Comparison of ENCODE assay signal across 14 cellular contexts in the genomic region with DNA sequence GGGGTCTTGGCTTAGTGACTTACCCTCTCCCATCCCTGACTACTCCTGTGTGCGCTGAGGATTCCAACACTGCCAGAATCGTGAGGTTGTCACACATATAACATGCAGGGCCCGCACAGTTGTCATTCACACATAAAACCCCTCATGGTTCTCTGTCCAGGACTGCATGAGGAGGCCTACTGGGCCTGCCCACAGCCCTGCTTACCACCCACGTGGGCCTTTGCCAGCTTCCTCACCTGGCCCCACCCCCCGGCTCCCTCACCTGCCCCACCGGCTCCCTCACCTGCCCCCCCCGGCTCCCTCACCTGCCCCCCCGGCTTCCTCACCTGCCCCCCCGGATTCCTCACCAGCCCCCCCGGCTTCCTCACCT.
DNase-seq lines count a peak whose midpoint lies in the region; ATAC-seq and FAIRE-seq lines count a peak whose summit lies in the region.
"Had no signal": no experiment of that assay in that cellular context is flagged by ENCODE, and none has a peak within 500 bp of the region (broad histone marks: within the 10 kb centered on the region; RNA-seq: fewer than 3 reads in every experiment).

No MANE protein-coding gene starts in this region.

- peaks cover 21% of the 10 kb centered on the region for H3K27me3 Mint-ChIP-seq in stimulated activated naive CD8-positive, alpha-beta T cell treated with anti-CD3 and anti-CD28 coated beads, Interleukin-15, amount 100 ng/mL, for 72 hours
- peaks cover 5% of the 10 kb centered on the region for H3K27me3 Mint-ChIP-seq in activated CD4-positive, alpha-beta memory T cell treated with anti-CD3 and anti-CD28 coated beads, Interleukin-2, amount 10 ng/mL, durations not matched to agents 7 days and 5 days

- no peaks in the 10 kb centered on the region for H3K4me1 Mint-ChIP-seq in stimulated activated naive CD8-positive, alpha-beta T cell treated with anti-CD3 and anti-CD28 coated beads, Interleukin-15, amount 100 ng/mL, for 72 hours
- H3K4me1 Mint-ChIP-seq in activated CD4-positive, alpha-beta memory T cell treated with anti-CD3 and anti-CD28 coated beads, Interleukin-2, amount 10 ng/mL, durations not matched to agents 7 days and 5 days: no peaks in the 10 kb centered on the region
- H3K4me1 Mint-ChIP-seq: CD8-positive, alpha-beta memory T cell had no signal

- peak; percentile 24 for ATAC-seq in stimulated activated naive CD8-positive, alpha-beta T cell treated with anti-CD3 and anti-CD28 coated beads, Interleukin-15, amount 100 ng/mL, for 72 hours
- ATAC-seq in stimulated activated naive CD8-positive, alpha-beta T cell treated with anti-CD3 and anti-CD28 coated beads, Interleukin-15, Interleukin-2, amounts not matched to agents 100 U/mL and 50 U/mL, for 24 hours: no peak
- ATAC-seq: GM12878 had no signal

- H3K36me3 Mint-ChIP-seq in activated CD4-positive, alpha-beta memory T cell treated with anti-CD3 and anti-CD28 coated beads, Interleukin-2, amount 10 ng/mL, durations not matched to agents 7 days and 5 days (ENCODE audit: low read depth): no peaks in the 10 kb centered on the region
- H3K36me3 Mint-ChIP-seq: CD8-positive, alpha-beta memory T cell had no signal

- POLR2A ChIA-PET in activated CD4-positive, alpha-beta memory T cell treated with anti-CD3 and anti-CD28 coated beads, Interleukin-2, amount 10 ng/mL, durations not matched to agents 7 days and 5 days (lab: Charles Lee): no interaction called here

- no peak for DNase-seq in stimulated activated naive CD8-positive, alpha-beta T cell treated with anti-CD3 and anti-CD28 coated beads, Interleukin-15, amount 100 ng/mL, for 72 hours
- no peak for DNase-seq in stimulated activated naive CD8-positive, alpha-beta T cell treated with anti-CD3 and anti-CD28 coated beads, Interleukin-15, Interleukin-2, amounts not matched to agents 100 U/mL and 50 U/mL, for 24 hours
- DNase-seq in HTR-8/SVneo (ENCODE audit: insufficient read length, low spot score): peak; percentile 9
- DNase-seq in SW480 (ENCODE audit: low spot score): peak; percentile 19
- no peak for DNase-seq in RKO (ENCODE audit: low spot score)
- DNase-seq in activated CD4-positive, alpha-beta memory T cell treated with anti-CD3 and anti-CD28 coated beads, Interleukin-2, amount 10 ng/mL, durations not matched to agents 7 days and 5 days: no peak
- DNase-seq in stimulated activated CD4-positive, alpha-beta T cell treated with anti-CD3 and anti-CD28 coated beads, Interleukin-4, amount 100 ng/mL, for 4 hours: no peak
- DNase-seq: CD8-positive, alpha-beta memory T cell; GDM1; NCI-H1048; NCI-H1694 treated with DMSO at 0.1 percent for 48 hours; NCI-H2171 treated with DMSO at 0.1 percent for 48 hours; NCI-H446 treated with DMSO at 0.1 percent for 48 hours had no signal

- no peak overlapping the region for H3K4me3 Mint-ChIP-seq in stimulated activated naive CD8-positive, alpha-beta T cell treated with anti-CD3 and anti-CD28 coated beads, Interleukin-15, amount 100 ng/mL, for 72 hours
- no peak overlapping the region for H3K4me3 Mint-ChIP-seq in activated CD4-positive, alpha-beta memory T cell treated with anti-CD3 and anti-CD28 coated beads, Interleukin-2, amount 10 ng/mL, durations not matched to agents 7 days and 5 days
- H3K4me3 Mint-ChIP-seq: CD8-positive, alpha-beta memory T cell had no signal

- no peaks in the 10 kb centered on the region for H3K9me3 Mint-ChIP-seq in stimulated activated naive CD8-positive, alpha-beta T cell treated with anti-CD3 and anti-CD28 coated beads, Interleukin-15, amount 100 ng/mL, for 72 hours
- H3K9me3 Mint-ChIP-seq in activated CD4-positive, alpha-beta memory T cell treated with anti-CD3 and anti-CD28 coated beads, Interleukin-2, amount 10 ng/mL, durations not matched to agents 7 days and 5 days: peaks cover 3% of the 10 kb centered on the region
- H3K9me3 Mint-ChIP-seq: CD8-positive, alpha-beta memory T cell had no signal

- CTCF ChIA-PET in activated CD4-positive, alpha-beta memory T cell treated with anti-CD3 and anti-CD28 coated beads, Interleukin-2, amount 10 ng/mL, durations not matched to agents 7 days and 5 days (lab: Charles Lee): no interaction called here

- FAIRE-seq in HTR-8/SVneo (lab: Jason Lieb, UNC): no peak
- FAIRE-seq: GM12878 had no signal

- H3K27ac Mint-ChIP-seq in stimulated activated naive CD8-positive, alpha-beta T cell treated with anti-CD3 and anti-CD28 coated beads, Interleukin-15, amount 100 ng/mL, for 72 hours: no peak overlapping the region
- no peak overlapping the region for H3K27ac Mint-ChIP-seq in activated CD4-positive, alpha-beta memory T cell treated with anti-CD3 and anti-CD28 coated beads, Interleukin-2, amount 10 ng/mL, durations not matched to agents 7 days and 5 days
- H3K27ac Mint-ChIP-seq: CD8-positive, alpha-beta memory T cell had no signal

Comparison
In these comparisons a context has a peak if more than half of its experiments do, and no peak if none do; other contexts are left out.
1. DNase-seq: peak in HTR-8/SVneo (single experiment) and SW480 (single experiment); none in stimulated activated naive CD8-positive, alpha-beta T cell treated with anti-CD3 and anti-CD28 coated beads, Interleukin-15, amount 100 ng/mL, for 72 hours (0 of 2), stimulated activated naive CD8-positive, alpha-beta T cell treated with anti-CD3 and anti-CD28 coated beads, Interleukin-15, Interleukin-2, amounts not matched to agents 100 U/mL and 50 U/mL, for 24 hours (single experiment), RKO (single experiment), activated CD4-positive, alpha-beta memory T cell treated with anti-CD3 and anti-CD28 coated beads, Interleukin-2, amount 10 ng/mL, durations not matched to agents 7 days and 5 days (single experiment) and stimulated activated CD4-positive, alpha-beta T cell treated with anti-CD3 and anti-CD28 coated beads, Interleukin-4, amount 100 ng/mL, for 4 hours (0 of 2).